ENCODE assay signal across 12 cellular contexts in the genomic region with DNA sequence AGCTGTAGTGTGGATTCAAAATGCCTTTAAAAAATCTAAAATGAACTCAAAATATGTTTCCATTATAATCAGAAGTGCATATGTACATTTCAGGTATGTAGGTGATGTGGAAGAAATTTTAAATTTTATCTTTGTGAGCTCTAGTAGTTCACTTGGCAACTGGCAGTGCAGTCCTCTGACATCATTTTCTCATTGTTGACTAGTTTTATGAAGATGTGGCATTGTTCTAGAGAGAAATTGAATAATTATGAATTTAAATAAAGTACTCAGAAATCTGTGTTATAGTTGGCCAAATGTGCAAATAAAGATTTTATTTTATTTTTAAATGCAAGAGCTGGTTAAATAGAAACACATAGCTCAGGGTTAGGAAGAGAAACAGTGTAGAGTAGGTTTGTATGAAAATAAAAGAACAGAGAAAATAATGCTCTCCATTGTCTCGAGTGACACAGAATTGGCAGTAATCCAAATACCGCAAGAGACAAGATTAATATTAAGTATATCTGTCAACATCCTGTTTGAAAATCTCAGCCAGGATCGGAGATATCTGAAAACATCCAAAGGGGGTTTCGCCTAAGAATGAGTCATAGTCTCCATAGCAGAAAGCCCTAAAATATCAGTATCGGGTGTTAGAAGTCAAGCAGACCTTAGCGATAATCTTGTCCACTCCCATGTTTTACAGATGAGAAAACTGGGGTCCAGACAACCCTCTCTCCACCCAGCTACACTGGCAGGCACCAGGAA.
DNase-seq lines count a peak whose midpoint lies in the region; ATAC-seq and TF ChIP-seq lines count a peak whose summit lies in the region.
"Had no signal": no experiment of that assay in that cellular context is flagged by ENCODE, and none has a peak within 500 bp of the region (broad histone marks: within the 10 kb centered on the region; RNA-seq: fewer than 3 reads in every experiment).

No MANE protein-coding gene starts in this region.

- H3K4me2 ChIP-seq in SK-N-SH = peak overlapping the region; percentile 67

- peak overlapping the region; percentile 17; the same call in 1 of the 2 replicates for H2AFZ ChIP-seq in SK-N-SH (ENCODE audit: low read depth)

- H3K9me3 ChIP-seq in SK-N-SH (no peaks in the 10 kb centered on the region), tibial nerve (no peaks in the 10 kb centered on the region)
- H3K9me3 ChIP-seq: neutrophil had no signal

- H3K27me3 ChIP-seq in SK-N-SH (ENCODE audit: insufficient read depth) (no peaks in the 10 kb centered on the region), tibial nerve (no peaks in the 10 kb centered on the region)
- H3K27me3 ChIP-seq: neutrophil had no signal

- H3K36me3 ChIP-seq in SK-N-SH (replicated peaks in 1 of 2; ENCODE audit: control insufficient read depth in 1 of 2, insufficient read depth in 2 of 2, low read length in 1 of 2) (no peaks in the 10 kb centered on the region), tibial nerve (no peaks in the 10 kb centered on the region)
- H3K36me3 ChIP-seq: neutrophil had no signal

- peak; percentile 21 to 94; a peak in 3 of 4 replicates for TF ChIP-seq EP300 in SK-N-SH (IDR thresholded peaks at IDR 0.05; ENCODE audit: borderline replicate concordance in 1 of 2, low read depth in 1 of 2, low read length in 1 of 2)
- TF ChIP-seq EP300 in tibial nerve (IDR thresholded peaks at IDR 0.05) = no peak

- H3K9ac ChIP-seq in SK-N-SH = no peak overlapping the region

- H3K4me1 ChIP-seq in SK-N-SH (ENCODE audit: control insufficient read depth in 1 of 2, insufficient read depth in 2 of 2, low read depth in 1 of 2, low read length in 1 of 2) = peaks cover 3 to 20% of the 10 kb centered on the region in 2 experiments; a peak in 3 of 4 replicates
- peaks cover 0 to 15% (median 5%) of the 10 kb centered on the region in 4 donors for H3K4me1 ChIP-seq in tibial nerve

- H3F3A ChIP-seq in SK-N-SH (replicated peaks; ENCODE audit: insufficient read depth) = peaks cover 21% of the 10 kb centered on the region

- peak; percentile 72 for DNase-seq in A172 (ENCODE audit: low spot score)
- DNase-seq in SK-N-SH = peak; percentile 10
- peak; percentile 75 for DNase-seq in globus pallidus (ENCODE audit: low spot score)
- no peak for DNase-seq in D341Med (ENCODE audit: low spot score)
- DNase-seq in activated CD8-positive, alpha-beta memory T cell treated with anti-CD3 and anti-CD28 coated beads, Interleukin-2, amount 50 U/mL, for 4 hours = no peak
- no peak for DNase-seq in OCI-M1 (lab: John Stamatoyannopoulos, UW)
- no peak for DNase-seq in tibial nerve (ENCODE audit: low spot score in 2 of 2)
- DNase-seq: HFFc6; NCI-H1436 treated with DMSO at 0.1 percent for 48 hours; stimulated activated naive CD4-positive, alpha-beta T cell treated with Interleukin-2 at 50 U/mL for 16 hours had no signal

- POLR2A ChIA-PET in SK-N-SH (lab: Yijun Ruan, JAX) = no interaction called here

- ATAC-seq in GM21786 (IDR thresholded peaks at IDR 0.05; ENCODE audit: unreplicated experiment) = peak; percentile 60

- WGBS in SK-N-SH (ENCODE audit: low lambda C conversion rate) = 9% methylated on average over 6 of the region's 6 CpGs
- 21 to 26% methylated on average over 6 of the region's 6 CpGs for WGBS in tibial nerve, 2 donors

- H3K79me2 ChIP-seq in SK-N-SH (ENCODE audit: insufficient read depth) = no peaks in the 10 kb centered on the region

- H3K4me3 ChIP-seq in SK-N-SH (ENCODE audit: low read depth in 2 of 2, low read length in 1 of 2) = peak overlapping the region; percentile 10 to 11; a peak in 2 of 4 replicates
- no peak overlapping the region for H3K4me3 ChIP-seq in tibial nerve

- TF ChIP-seq CTCF in SK-N-SH (IDR thresholded peaks at IDR 0.05) = no peak
- TF ChIP-seq CTCF in tibial nerve (IDR thresholded peaks at IDR 0.05) = no peak

- H3K27ac ChIP-seq in SK-N-SH (ENCODE audit: low read depth in 2 of 2, low read length in 1 of 2) = peak overlapping the region; percentile 66 to 79; a peak in 3 of 4 replicates
- H3K27ac ChIP-seq in tibial nerve = peak overlapping the region in 2 of 4 donors; percentile 23 to 61
- H3K27ac ChIP-seq: neutrophil had no signal

- CTCF ChIA-PET in SK-N-SH (lab: Yijun Ruan, JAX) = interaction anchor here (0.7 to 2.1 kb wide), 3 partner anchors 15 to 309 kb away, joined by 3 to 7 read pairs (median 4); no protein-coding TSS in a partner anchor

- no peak for TF ChIP-seq RAD21 in SK-N-SH (IDR thresholded peaks at IDR 0.05; ENCODE audit: low read length)

- no peak for TF ChIP-seq POLR2A in tibial nerve (IDR thresholded peaks at IDR 0.05)

- H3K9me2 ChIP-seq in SK-N-SH = no peaks in the 10 kb centered on the region

- H4K20me1 ChIP-seq in SK-N-SH (ENCODE audit: insufficient read depth) = no peaks in the 10 kb centered on the region

TF ChIP-seq in SK-N-SH, 30 proteins besides CTCF, POLR2A, EP300 and RAD21 (continues in another document):
- TF ChIP-seq RXRA (IDR thresholded peaks at IDR 0.05; ENCODE audit: borderline replicate concordance, low read depth) = peak; percentile 47; the same call in 1 of the 2 replicates
- TF ChIP-seq RFX5 (IDR thresholded peaks at IDR 0.05; ENCODE audit: low read length) = no peak
- peak; percentile 76; the same call in 1 of the 2 replicates for TF ChIP-seq MEF2A (IDR thresholded peaks at IDR 0.05; ENCODE audit: borderline replicate concordance, low read depth)
- TF ChIP-seq, protein P1, sequence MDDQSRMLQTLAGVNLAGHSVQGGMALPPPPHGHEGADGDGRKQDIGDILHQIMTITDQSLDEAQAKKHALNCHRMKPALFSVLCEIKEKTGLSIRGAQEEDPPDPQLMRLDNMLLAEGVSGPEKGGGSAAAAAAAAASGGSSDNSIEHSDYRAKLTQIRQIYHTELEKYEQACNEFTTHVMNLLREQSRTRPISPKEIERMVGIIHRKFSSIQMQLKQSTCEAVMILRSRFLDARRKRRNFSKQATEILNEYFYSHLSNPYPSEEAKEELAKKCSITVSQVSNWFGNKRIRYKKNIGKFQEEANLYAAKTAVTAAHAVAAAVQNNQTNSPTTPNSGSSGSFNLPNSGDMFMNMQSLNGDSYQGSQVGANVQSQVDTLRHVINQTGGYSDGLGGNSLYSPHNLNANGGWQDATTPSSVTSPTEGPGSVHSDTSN (IDR thresholded peaks at IDR 0.05) = peak; percentile 97
- peak; percentile 92 for TF ChIP-seq TCF12 (IDR thresholded peaks at IDR 0.05)
- TF ChIP-seq, protein P2, sequence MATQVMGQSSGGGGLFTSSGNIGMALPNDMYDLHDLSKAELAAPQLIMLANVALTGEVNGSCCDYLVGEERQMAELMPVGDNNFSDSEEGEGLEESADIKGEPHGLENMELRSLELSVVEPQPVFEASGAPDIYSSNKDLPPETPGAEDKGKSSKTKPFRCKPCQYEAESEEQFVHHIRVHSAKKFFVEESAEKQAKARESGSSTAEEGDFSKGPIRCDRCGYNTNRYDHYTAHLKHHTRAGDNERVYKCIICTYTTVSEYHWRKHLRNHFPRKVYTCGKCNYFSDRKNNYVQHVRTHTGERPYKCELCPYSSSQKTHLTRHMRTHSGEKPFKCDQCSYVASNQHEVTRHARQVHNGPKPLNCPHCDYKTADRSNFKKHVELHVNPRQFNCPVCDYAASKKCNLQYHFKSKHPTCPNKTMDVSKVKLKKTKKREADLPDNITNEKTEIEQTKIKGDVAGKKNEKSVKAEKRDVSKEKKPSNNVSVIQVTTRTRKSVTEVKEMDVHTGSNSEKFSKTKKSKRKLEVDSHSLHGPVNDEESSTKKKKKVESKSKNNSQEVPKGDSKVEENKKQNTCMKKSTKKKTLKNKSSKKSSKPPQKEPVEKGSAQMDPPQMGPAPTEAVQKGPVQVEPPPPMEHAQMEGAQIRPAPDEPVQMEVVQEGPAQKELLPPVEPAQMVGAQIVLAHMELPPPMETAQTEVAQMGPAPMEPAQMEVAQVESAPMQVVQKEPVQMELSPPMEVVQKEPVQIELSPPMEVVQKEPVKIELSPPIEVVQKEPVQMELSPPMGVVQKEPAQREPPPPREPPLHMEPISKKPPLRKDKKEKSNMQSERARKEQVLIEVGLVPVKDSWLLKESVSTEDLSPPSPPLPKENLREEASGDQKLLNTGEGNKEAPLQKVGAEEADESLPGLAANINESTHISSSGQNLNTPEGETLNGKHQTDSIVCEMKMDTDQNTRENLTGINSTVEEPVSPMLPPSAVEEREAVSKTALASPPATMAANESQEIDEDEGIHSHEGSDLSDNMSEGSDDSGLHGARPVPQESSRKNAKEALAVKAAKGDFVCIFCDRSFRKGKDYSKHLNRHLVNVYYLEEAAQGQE (IDR thresholded peaks at IDR 0.05; ENCODE audit: low read depth, low read length) = no peak
- no peak for TF ChIP-seq TAF1 (IDR thresholded peaks at IDR 0.05; ENCODE audit: borderline replicate concordance, low read depth, low read length)
- TF ChIP-seq JUND (IDR thresholded peaks at IDR 0.05) = peak; percentile 94
- peak; percentile 24; the same call in 1 of the 2 replicates for TF ChIP-seq SIN3A (IDR thresholded peaks at IDR 0.05; ENCODE audit: borderline replicate concordance, low read depth, low read length)
- TF ChIP-seq, protein P3, sequence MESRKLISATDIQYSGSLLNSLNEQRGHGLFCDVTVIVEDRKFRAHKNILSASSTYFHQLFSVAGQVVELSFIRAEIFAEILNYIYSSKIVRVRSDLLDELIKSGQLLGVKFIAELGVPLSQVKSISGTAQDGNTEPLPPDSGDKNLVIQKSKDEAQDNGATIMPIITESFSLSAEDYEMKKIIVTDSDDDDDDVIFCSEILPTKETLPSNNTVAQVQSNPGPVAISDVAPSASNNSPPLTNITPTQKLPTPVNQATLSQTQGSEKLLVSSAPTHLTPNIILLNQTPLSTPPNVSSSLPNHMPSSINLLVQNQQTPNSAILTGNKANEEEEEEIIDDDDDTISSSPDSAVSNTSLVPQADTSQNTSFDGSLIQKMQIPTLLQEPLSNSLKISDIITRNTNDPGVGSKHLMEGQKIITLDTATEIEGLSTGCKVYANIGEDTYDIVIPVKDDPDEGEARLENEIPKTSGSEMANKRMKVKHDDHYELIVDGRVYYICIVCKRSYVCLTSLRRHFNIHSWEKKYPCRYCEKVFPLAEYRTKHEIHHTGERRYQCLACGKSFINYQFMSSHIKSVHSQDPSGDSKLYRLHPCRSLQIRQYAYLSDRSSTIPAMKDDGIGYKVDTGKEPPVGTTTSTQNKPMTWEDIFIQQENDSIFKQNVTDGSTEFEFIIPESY (IDR thresholded peaks at IDR 0.05; ENCODE audit: borderline replicate concordance, low read depth) = peak; percentile 49; the same call in 1 of the 2 replicates
- TF ChIP-seq EZH2phosphoT487 (IDR thresholded peaks at IDR 0.05; ENCODE audit: borderline replicate concordance, low read depth) = no peak
- no peak for TF ChIP-seq MXI1 (IDR thresholded peaks at IDR 0.05; ENCODE audit: low read depth, low read length)
- no peak for TF ChIP-seq CHD2 (IDR thresholded peaks at IDR 0.05; ENCODE audit: low read length, partially characterized antibody)
- TF ChIP-seq FOXJ3 (CRISPR knock-in tag; IDR thresholded peaks at IDR 0.05) = no peak
- peak; percentile 69; the same call in 1 of the 2 replicates for TF ChIP-seq POLR2AphosphoS5 (IDR thresholded peaks at IDR 0.05; ENCODE audit: low read depth, low read length)
- TF ChIP-seq SMC3 (IDR thresholded peaks at IDR 0.05; ENCODE audit: low read depth, low read length) = no peak
- TF ChIP-seq GATA2 (CRISPR knock-in tag; IDR thresholded peaks at IDR 0.05) = no peak

Comparison
In these comparisons a context has a peak if more than half of its experiments do, and no peak if none do; other contexts are left out.
1. DNase-seq: peak in A172 (single experiment), SK-N-SH (single experiment) and globus pallidus (single experiment); none in D341Med (single experiment), activated CD8-positive, alpha-beta memory T cell treated with anti-CD3 and anti-CD28 coated beads, Interleukin-2, amount 50 U/mL, for 4 hours (single experiment), OCI-M1 (single experiment) and tibial nerve (0 of 2).
2. H3K4me3 ChIP-seq: peak in SK-N-SH (2 of 2); none in tibial nerve (0 of 4).